ENCODE assay signal across 22 cellular contexts in genomic region chr4:182680196-182680771, GRCh38.
DNase-seq lines count a peak whose midpoint lies in the region; ATAC-seq, FAIRE-seq and TF ChIP-seq lines count a peak whose summit lies in the region.
"Had no signal": no experiment of that assay in that cellular context is flagged by ENCODE, and none has a peak within 500 bp of the region (broad histone marks: within the 10 kb centered on the region; RNA-seq: fewer than 3 reads in every experiment).

No MANE protein-coding gene starts in this region.

- WGBS in body of pancreas, 2 donors = 77 to 82% methylated on average over 16 of the region's 16 CpGs

- H3K36me3 ChIP-seq in stomach smooth muscle (ENCODE audit: control insufficient read depth in 2 of 2, insufficient read depth in 2 of 2, low read length in 2 of 2) (no peaks in the 10 kb centered on the region), body of pancreas (replicated peaks in 1 of 2; ENCODE audit: insufficient read depth in 1 of 2, low read depth in 2 of 2) (no peaks in the 10 kb centered on the region)
- H3K36me3 ChIP-seq: lower lobe of right lung, stomach had no signal

- FAIRE-seq in GM19239 (lab: Jason Lieb, UNC) = no peak
- FAIRE-seq: bronchial epithelial cell, GM12891, small intestine had no signal

- H3K9ac ChIP-seq in stomach smooth muscle (ENCODE audit: low read length in 2 of 2) = no peak overlapping the region
- H3K9ac ChIP-seq: GM23248 had no signal

- DNase-seq in astrocyte of the spinal cord (ENCODE audit: low read depth, low spot score) (peak; percentile 38), Right ventricle myocardium superior (peak; percentile 66), neural crest cell (ENCODE audit: low read depth, low spot score) (peak; percentile 36), body of pancreas (no peak), GM19239 (ENCODE audit: insufficient read length, low spot score) (no peak)
- no peak for DNase-seq in effector memory CD8-positive, alpha-beta T cell
- DNase-seq: activated CD4-positive, alpha-beta T cell treated with anti-CD3 and anti-CD28 coated beads for 36 hours; CD8-positive, alpha-beta memory T cell; GM23248; lower lobe of right lung; NCI-H1436; NCI-H2171 treated with DMSO at 0.1 percent for 48 hours; NCI-H69; small intestine; stimulated activated CD4-positive, alpha-beta T cell treated with anti-CD3 and anti-CD28 coated beads, Interleukin-4, amount 100 ng/mL, for 1 hour; stomach had no signal

- H3K4me3 Mint-ChIP-seq in neural crest cell = peak overlapping the region; percentile 69
- H3K4me3 Mint-ChIP-seq in effector memory CD8-positive, alpha-beta T cell = no peak overlapping the region
- H3K4me3 Mint-ChIP-seq: activated CD4-positive, alpha-beta T cell treated with anti-CD3 and anti-CD28 coated beads for 36 hours; CD8-positive, alpha-beta memory T cell; IgD-negative memory B cell had no signal

- ATAC-seq in Right ventricle myocardium superior (ENCODE audit: poor library complexity) (peak; percentile 91), body of pancreas (no peak), GM18498 (IDR thresholded peaks at IDR 0.05; ENCODE audit: unreplicated experiment) (no peak)
- ATAC-seq in effector memory CD8-positive, alpha-beta T cell (replicated peaks) = no peak
- ATAC-seq: activated CD4-positive, alpha-beta T cell treated with anti-CD3 and anti-CD28 coated beads for 36 hours; esophagus mucosa; lower lobe of right lung had no signal

- in situ Hi-C loops in astrocyte of the spinal cord (cut with HindIII; ENCODE audit: low sequenced_read_pairs) = no loop called here

- H3K27ac ChIP-seq in stomach smooth muscle (ENCODE audit: low read length) (no peak overlapping the region), body of pancreas (no peak overlapping the region)
- H3K27ac ChIP-seq: GM23248, lower lobe of right lung, stomach had no signal

- no peaks in the 10 kb centered on the region for H3K9me3 Mint-ChIP-seq in neural crest cell
- no peaks in the 10 kb centered on the region for H3K9me3 Mint-ChIP-seq in effector memory CD8-positive, alpha-beta T cell
- H3K9me3 Mint-ChIP-seq: IgD-negative memory B cell had no signal

- TF ChIP-seq POLR2A in body of pancreas (IDR thresholded peaks at IDR 0.05) = no peak

- peaks cover 45% of the 10 kb centered on the region for H3K4me1 Mint-ChIP-seq in neural crest cell
- no peaks in the 10 kb centered on the region for H3K4me1 Mint-ChIP-seq in effector memory CD8-positive, alpha-beta T cell (ENCODE audit: low read depth in 2 of 2)
- H3K4me1 Mint-ChIP-seq: activated CD4-positive, alpha-beta T cell treated with anti-CD3 and anti-CD28 coated beads for 36 hours; CD8-positive, alpha-beta memory T cell; IgD-negative memory B cell had no signal

- peaks cover 0 to 2% of the 10 kb centered on the region in 2 donors for H3K27me3 ChIP-seq in stomach smooth muscle (ENCODE audit: control insufficient read depth in 1 of 2, insufficient read depth in 2 of 2, low read length in 2 of 2)
- H3K27me3 ChIP-seq in body of pancreas = no peaks in the 10 kb centered on the region
- H3K27me3 ChIP-seq: stomach had no signal

- H3K4me1 ChIP-seq in stomach smooth muscle (ENCODE audit: control insufficient read depth, insufficient read depth, low read length) (no peaks in the 10 kb centered on the region), body of pancreas (no peaks in the 10 kb centered on the region)
- H3K4me1 ChIP-seq: lower lobe of right lung, stomach had no signal

- TF ChIP-seq CTCF in astrocyte of the spinal cord (IDR thresholded peaks at IDR 0.05; ENCODE audit: low read depth, low read length) (no peak), neural crest cell (conservative IDR thresholded peaks at IDR 0.05) (no peak), body of pancreas (IDR thresholded peaks at IDR 0.05) (no peak)

- H3K27ac Mint-ChIP-seq in neural crest cell (ENCODE audit: unreplicated experiment) = peak overlapping the region; percentile 81
- H3K27ac Mint-ChIP-seq in effector memory CD8-positive, alpha-beta T cell = no peak overlapping the region
- H3K27ac Mint-ChIP-seq: activated CD4-positive, alpha-beta T cell treated with anti-CD3 and anti-CD28 coated beads for 36 hours; CD8-positive, alpha-beta memory T cell; IgD-negative memory B cell had no signal

- intact Hi-C loops in Right ventricle myocardium superior (cut with DNase I) = no loop called here
- intact Hi-C loops in body of pancreas (cut with DNase I) = no loop called here

- peaks cover 4% of the 10 kb centered on the region for H3K36me3 Mint-ChIP-seq in neural crest cell (ENCODE audit: low read depth)
- no peaks in the 10 kb centered on the region for H3K36me3 Mint-ChIP-seq in effector memory CD8-positive, alpha-beta T cell (ENCODE audit: insufficient read depth)
- H3K36me3 Mint-ChIP-seq: CD8-positive, alpha-beta memory T cell; IgD-negative memory B cell had no signal

- H3K9me3 ChIP-seq in stomach smooth muscle (ENCODE audit: control insufficient read depth in 2 of 2, low read length in 2 of 2) (no peaks in the 10 kb centered on the region), body of pancreas (no peaks in the 10 kb centered on the region)
- H3K9me3 ChIP-seq: lower lobe of right lung, stomach had no signal

- no peak overlapping the region for H3K4me3 ChIP-seq in astrocyte of the spinal cord (ENCODE audit: low read depth, low read length)
- H3K4me3 ChIP-seq in stomach smooth muscle (ENCODE audit: low read length in 2 of 2) = peak overlapping the region; percentile 44 to 47
- H3K4me3 ChIP-seq in body of pancreas = no peak overlapping the region
- H3K4me3 ChIP-seq: GM23248, lower lobe of right lung, stomach had no signal

- no peaks in the 10 kb centered on the region for H3K27me3 Mint-ChIP-seq in neural crest cell (ENCODE audit: low read depth)
- H3K27me3 Mint-ChIP-seq in effector memory CD8-positive, alpha-beta T cell = peaks cover 18 to 21% of the 10 kb centered on the region in 2 donors
- H3K27me3 Mint-ChIP-seq: IgD-negative memory B cell had no signal

Comparison
In these comparisons a context has a peak if more than half of its experiments do, and no peak if none do; other contexts are left out.
1. DNase-seq: peak in astrocyte of the spinal cord (single experiment), Right ventricle myocardium superior (single experiment) and neural crest cell (single experiment); none in body of pancreas (0 of 4), effector memory CD8-positive, alpha-beta T cell (0 of 3) and GM19239 (single experiment).
2. H3K4me3 ChIP-seq: peak in stomach smooth muscle (2 of 2); none in astrocyte of the spinal cord (single experiment) and body of pancreas (0 of 2).